In the genomic region with DNA sequence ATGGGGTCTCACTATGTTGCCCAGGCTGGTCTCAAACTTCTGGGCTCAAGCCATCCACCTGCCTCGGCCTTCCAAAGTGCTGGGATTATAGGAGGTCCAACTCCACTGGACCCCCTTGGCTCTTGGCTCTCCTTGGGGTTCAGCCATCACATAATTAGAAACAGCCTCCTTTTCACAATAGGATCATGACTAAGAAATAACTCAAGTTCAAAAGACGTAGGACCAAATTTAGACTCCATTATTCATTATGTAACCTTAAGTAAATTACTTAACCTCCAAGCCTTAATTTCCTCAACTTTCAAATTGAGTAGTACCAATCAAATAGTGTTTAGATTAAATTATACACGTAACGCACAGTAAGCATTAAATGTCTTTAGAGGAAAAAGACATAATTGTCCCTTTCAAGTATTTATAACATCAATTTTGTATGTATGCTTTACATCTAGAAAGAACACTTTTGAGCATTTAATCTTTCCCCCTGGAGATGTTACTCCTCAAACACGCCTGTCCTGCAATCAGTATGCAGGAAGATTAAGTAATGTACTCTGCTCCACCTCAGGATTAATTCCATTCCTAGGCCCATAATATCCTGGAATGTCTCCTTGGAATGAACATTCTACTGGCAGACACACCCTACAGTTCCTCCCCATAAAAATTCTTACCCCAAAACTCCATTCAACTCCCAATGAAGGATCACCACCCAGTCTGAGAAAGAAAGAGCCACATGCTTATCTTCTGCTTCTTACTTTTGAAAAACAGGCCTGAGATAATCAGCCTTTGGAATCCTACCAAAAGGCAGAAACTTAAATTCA, we compare ENCODE assay signal across 15 cellular contexts. TPM values are rescaled to one million over a fixed set of nuclear protein-coding genes. Genes with fewer than 3 reads are reported as not detected.
A peak's percentile ranks its signal among the peaks of the same experiment; 100 is the strongest.
DNase-seq lines count a peak whose midpoint lies in the region; ATAC-seq and TF ChIP-seq lines count a peak whose summit lies in the region.
"Had no signal": no experiment of that assay in that cellular context is flagged by ENCODE, and none has a peak within 500 bp of the region (broad histone marks: within the 10 kb centered on the region; RNA-seq: fewer than 3 reads in every experiment).

No MANE protein-coding gene starts in this region.

- H3K4me3 ChIP-seq in Loucy (ENCODE audit: low read length, poor library complexity, severe bottlenecking) (no peak overlapping the region), esophagus squamous epithelium (no peak overlapping the region)
- H3K4me3 ChIP-seq: psoas muscle, SJCRH30 had no signal

- no peaks in the 10 kb centered on the region for H3K27me3 Mint-ChIP-seq in activated T-cell treated with anti-CD3 and anti-CD28 coated beads, Interleukin-2, amount 50 U/mL, for 4 hours (ENCODE audit: low read depth)

- no peak for TF ChIP-seq POLR2A in esophagus squamous epithelium (IDR thresholded peaks at IDR 0.05)

- H3K9ac ChIP-seq in Loucy (ENCODE audit: low read depth, low read length, poor library complexity, severe bottlenecking): no peak overlapping the region

- intact Hi-C loops in esophagus squamous epithelium (cut with DNase I) (no loop called here), sciatic nerve (cut with DNase I) (no loop called here)

- no peaks in the 10 kb centered on the region for H3K79me2 ChIP-seq in Loucy (ENCODE audit: insufficient read depth, low read length)

- peak; percentile 58 for ATAC-seq in sciatic nerve
- no peak for ATAC-seq in activated T-cell treated with anti-CD3 and anti-CD28 coated beads, Interleukin-2, amount 50 U/mL, for 4 hours
- ATAC-seq: psoas muscle had no signal

- no peaks in the 10 kb centered on the region for H3K9me3 ChIP-seq in Loucy (ENCODE audit: insufficient read depth, low read depth, low read length)
- H3K9me3 ChIP-seq in esophagus squamous epithelium: no peaks in the 10 kb centered on the region
- H3K9me3 ChIP-seq: psoas muscle, SJCRH30 had no signal

- H3K4me1 ChIP-seq in Loucy (ENCODE audit: insufficient read depth, low read length, poor library complexity, severe bottlenecking) (peaks cover 10% of the 10 kb centered on the region), esophagus squamous epithelium (peaks cover 16 to 47% (median 32%) of the 10 kb centered on the region in 3 donors)
- H3K4me1 ChIP-seq: psoas muscle, SJCRH30 had no signal

- TF ChIP-seq CTCF in Loucy (conservative IDR thresholded peaks at IDR 0.05; ENCODE audit: low read length) (no peak), esophagus squamous epithelium (IDR thresholded peaks at IDR 0.05) (no peak)

- no peaks in the 10 kb centered on the region for H4K20me1 ChIP-seq in Loucy (ENCODE audit: insufficient read depth, low read length, poor library complexity, severe bottlenecking)

- peak; percentile 78 for DNase-seq in EH (ENCODE audit: low read depth)
- no peak for DNase-seq in esophagus squamous epithelium (lab: John Stamatoyannopoulos, UW)
- DNase-seq in sciatic nerve (ENCODE audit: low spot score): no peak
- no peak for DNase-seq in Ammon's horn (ENCODE audit: low spot score)
- DNase-seq in NCI-H69 (lab: John Stamatoyannopoulos, UW): no peak
- no peak for DNase-seq in activated T-cell treated with anti-CD3 and anti-CD28 coated beads, Interleukin-2, amount 50 U/mL, for 4 hours
- no peak for DNase-seq in DMS53 (lab: John Stamatoyannopoulos, UW)
- DNase-seq: activated naive CD4-positive, alpha-beta T cell treated with Interleukin-2 at 50 U/mL for 16 hours; C1 segment of cervical spinal cord; NCI-H2029; psoas muscle; SJCRH30 had no signal

- peak overlapping the region; percentile 45 to 82 (median 68) for H3K27ac ChIP-seq in esophagus squamous epithelium
- H3K27ac ChIP-seq: psoas muscle, SJCRH30 had no signal

- no peaks in the 10 kb centered on the region for H3K4me1 Mint-ChIP-seq in activated T-cell treated with anti-CD3 and anti-CD28 coated beads, Interleukin-2, amount 50 U/mL, for 4 hours (ENCODE audit: low read depth)

- H3K27me3 ChIP-seq in Loucy (ENCODE audit: insufficient read depth, low read length, poor library complexity, severe bottlenecking) (no peaks in the 10 kb centered on the region), esophagus squamous epithelium (no peaks in the 10 kb centered on the region)
- H3K27me3 ChIP-seq: SJCRH30 had no signal

- H3K36me3 ChIP-seq in Loucy (ENCODE audit: insufficient read depth, low read length) (no peaks in the 10 kb centered on the region), esophagus squamous epithelium (no peaks in the 10 kb centered on the region)

- no peak overlapping the region for H3K4me2 ChIP-seq in Loucy (ENCODE audit: low read depth, low read length, poor library complexity, severe bottlenecking)

- no peaks in the 10 kb centered on the region for H3K9me2 ChIP-seq in Loucy (replicated peaks; ENCODE audit: low read depth, low read length)

- H3F3A ChIP-seq in Loucy (ENCODE audit: low read depth): no peaks in the 10 kb centered on the region

- no peaks in the 10 kb centered on the region for H3K9me3 Mint-ChIP-seq in activated T-cell treated with anti-CD3 and anti-CD28 coated beads, Interleukin-2, amount 50 U/mL, for 4 hours

- WGBS in esophagus squamous epithelium, 2 donors: 63 to 78% methylated on average over 5 of the region's 5 CpGs

- H3K4me3 Mint-ChIP-seq in activated T-cell treated with anti-CD3 and anti-CD28 coated beads, Interleukin-2, amount 50 U/mL, for 4 hours: no peak overlapping the region

- peak overlapping the region; percentile 67 for H2AFZ ChIP-seq in Loucy (ENCODE audit: low read length)

- H3K36me3 Mint-ChIP-seq in activated T-cell treated with anti-CD3 and anti-CD28 coated beads, Interleukin-2, amount 50 U/mL, for 4 hours (ENCODE audit: insufficient read depth): no peaks in the 10 kb centered on the region

RNA-seq across cellular contexts. Expression of a gene that starts 49.1 kb away (rescaled TPM):
- total RNA-seq in esophagus squamous epithelium: 10 to 100 TPM; 35.4 to 88.9 (median 71.4) TPM
- 119 TPM for total RNA-seq in sciatic nerve
- 1 to 10 TPM in 2 of 3 donors, under 1 TPM in 1; 0.55 to 2.3 (median 1.3) TPM for total RNA-seq in activated T-cell treated with anti-CD3 and anti-CD28 coated beads, Interleukin-2, amount 50 U/mL, for 4 hours
- total RNA-seq: activated CD8-positive, alpha-beta memory T cell treated with anti-CD3 and anti-CD28 coated beads for 36 hours; G401 had no signal

Comparison
In these comparisons a context has a peak if more than half of its experiments do, and no peak if none do; other contexts are left out.
1. RNA of a gene that starts 49.1 kb away (total RNA-seq): 119 TPM in sciatic nerve (single experiment) and 35.4 to 88.9 TPM in esophagus squamous epithelium; 0.55 to 2.3 TPM in activated T-cell treated with anti-CD3 and anti-CD28 coated beads, Interleukin-2, amount 50 U/mL, for 4 hours; every median in the first group is over 10 times any median in the second.